In genomic region chr11:116709970-116710369, GRCh38 we compare ENCODE assay signal across 24 cellular contexts.
DNase-seq lines count a peak whose midpoint lies in the region; ATAC-seq and TF ChIP-seq lines count a peak whose summit lies in the region.
"Had no signal": no experiment of that assay in that cellular context is flagged by ENCODE, and none has a peak within 500 bp of the region (broad histone marks: within the 10 kb centered on the region; RNA-seq: fewer than 3 reads in every experiment).

No MANE protein-coding gene starts in this region.

- no peak for TF ChIP-seq CTCF in H9 (conservative IDR thresholded peaks at IDR 0.05)

- DNase-seq in H9 (peak; percentile 66), retina (no peak)
- no peak for DNase-seq in activated CD4-positive, alpha-beta T cell treated with anti-CD3 and anti-CD28 coated beads for 48 hours
- DNase-seq: AML-193; CD4-positive, alpha-beta memory T cell; COR-L47; DMS53; GOT3; Karpas-422; NCI-H1092; NCI-H1417 treated with DMSO at 0.1 percent for 48 hours; NCI-H1694 treated with DMSO at 0.1 percent for 48 hours; NCI-H2081; NCI-H226; NCI-H510A; NCI-H69; RPMI8226; SHP77 had no signal

- H4K91ac ChIP-seq in H9 (ENCODE audit: insufficient read length, low read depth, low read length) = no peak overlapping the region

- H4K20me1 ChIP-seq in H9 (ENCODE audit: control insufficient read depth, insufficient read depth, insufficient read length) = no peaks in the 10 kb centered on the region
- H4K20me1 ChIP-seq: BLaER1 treated with 17β-estradiol and CSF1 and Interleukin-3, amounts not matched to agents 10 nM and 100 nM had no signal

- H2BK120ac ChIP-seq in H9 (ENCODE audit: low read depth, low read length, poor library complexity, severe bottlenecking) = no peak overlapping the region

- no peak overlapping the region for H3K18ac ChIP-seq in H9 (ENCODE audit: insufficient read length, low read depth, low read length)

- H3K36me3 Mint-ChIP-seq in H9 (ENCODE audit: insufficient read depth in 1 of 3, low read depth in 3 of 3) = no peaks in the 10 kb centered on the region
- H3K36me3 Mint-ChIP-seq: CD4-positive, alpha-beta memory T cell had no signal

- H3K4me2 ChIP-seq in H9 (ENCODE audit: insufficient read depth, insufficient read length, low read length) = peak overlapping the region; percentile 14
- H3K4me2 ChIP-seq: BLaER1 treated with 17β-estradiol and CSF1 and Interleukin-3, amounts not matched to agents 10 nM and 100 nM had no signal

- peaks cover 2% of the 10 kb centered on the region; the same call in 1 of the 2 replicates for H3K4me1 ChIP-seq in H9 (ENCODE audit: insufficient read depth, low read length)
- H3K4me1 ChIP-seq in iPS-20b (ENCODE audit: insufficient read depth, low read length) = peaks cover 22% of the 10 kb centered on the region
- H3K4me1 ChIP-seq: BLaER1 treated with 17β-estradiol and CSF1 and Interleukin-3, amounts not matched to agents 10 nM and 100 nM had no signal

- H3K4ac ChIP-seq in H9 (ENCODE audit: low read depth, low read length) = no peak overlapping the region

- H2BK15ac ChIP-seq in H9 (ENCODE audit: low read depth, low read length) = no peak overlapping the region

- peaks cover 55% of the 10 kb centered on the region for H3K27me3 Mint-ChIP-seq in H9 (ENCODE audit: low read depth)

- ATAC-seq in HG03442 (IDR thresholded peaks at IDR 0.05; ENCODE audit: unreplicated experiment) = no peak
- ATAC-seq: HepG2 had no signal

- no peaks in the 10 kb centered on the region for H3K79me1 ChIP-seq in H9 (ENCODE audit: insufficient read depth, low read depth, low read length, poor library complexity, severe bottlenecking)

- H3K27ac Mint-ChIP-seq in H9 = peak overlapping the region in 2 of 3 experiments; percentile 50 to 82; a peak in 1 of 7 replicates

- no peak overlapping the region for H4K5ac ChIP-seq in H9 (ENCODE audit: insufficient read length, low read depth, low read length)

- H3K9me3 ChIP-seq in H9 (ENCODE audit: control insufficient read depth, low read depth, low read length) = no peaks in the 10 kb centered on the region
- no peaks in the 10 kb centered on the region for H3K9me3 ChIP-seq in iPS-20b (ENCODE audit: insufficient read depth, low read depth, low read length)
- H3K9me3 ChIP-seq: BLaER1 treated with 17β-estradiol and CSF1 and Interleukin-3, amounts not matched to agents 10 nM and 100 nM had no signal

- H2BK20ac ChIP-seq in H9 (ENCODE audit: low read depth, low read length, poor library complexity, severe bottlenecking) = no peak overlapping the region

- no CpG with 5 or more reads among the region's 12 CpGs for WGBS in H9 (ENCODE audit: extremely low coverage, insufficient read length, low lambda C conversion rate)

- no peak overlapping the region for H2BK5ac ChIP-seq in H9 (ENCODE audit: insufficient read length, low read length)

- no peak overlapping the region for H3K23ac ChIP-seq in H9 (ENCODE audit: insufficient read length, low read depth, low read length)

- peaks cover 41 to 59% of the 10 kb centered on the region in 2 experiments for H3K4me1 Mint-ChIP-seq in H9

- no peak overlapping the region for H3K56ac ChIP-seq in H9 (ENCODE audit: insufficient read length, low read depth, low read length)

- no peak overlapping the region for H3K9ac ChIP-seq in H9 (ENCODE audit: extremely low read depth, insufficient read length, low read length)
- no peak overlapping the region for H3K9ac ChIP-seq in iPS-20b (ENCODE audit: low read depth, low read length)
- H3K9ac ChIP-seq: BLaER1 treated with 17β-estradiol and CSF1 and Interleukin-3, amounts not matched to agents 10 nM and 100 nM had no signal

- no peak overlapping the region for H4K8ac ChIP-seq in H9 (replicated peaks; ENCODE audit: insufficient read length, low read depth, low read length)

- H3K14ac ChIP-seq in H9 (ENCODE audit: insufficient read depth, low read length) = no peak overlapping the region

- no peak overlapping the region for H2AFZ ChIP-seq in H9 (ENCODE audit: low read length)

- H3K9me3 Mint-ChIP-seq in H9 = no peaks in the 10 kb centered on the region
- H3K9me3 Mint-ChIP-seq: CD4-positive, alpha-beta memory T cell had no signal

- H3K23me2 ChIP-seq in H9 (ENCODE audit: insufficient read length, low read depth, low read length, poor library complexity, severe bottlenecking) = no peaks in the 10 kb centered on the region

- H2AK5ac ChIP-seq in H9 (ENCODE audit: insufficient read length, low read length) = no peak overlapping the region

- H2BK12ac ChIP-seq in H9 (ENCODE audit: insufficient read length, low read depth, low read length) = no peak overlapping the region

- H3T11ph ChIP-seq in H9 (ENCODE audit: low read length) = no peak overlapping the region

- H3K27me3 ChIP-seq in H9 (ENCODE audit: insufficient read depth, low read length) (no peaks in the 10 kb centered on the region; the same call in 1 of the 2 replicates), iPS-20b (ENCODE audit: insufficient read depth, low read length) (peaks cover 15% of the 10 kb centered on the region)
- H3K27me3 ChIP-seq: BLaER1 treated with 17β-estradiol and CSF1 and Interleukin-3, amounts not matched to agents 10 nM and 100 nM had no signal

- H3K4me3 ChIP-seq in iPS-20b (ENCODE audit: low read length) = peak overlapping the region; percentile 38; the same call in 1 of the 2 replicates
- H3K4me3 ChIP-seq: BLaER1 treated with 17β-estradiol and CSF1 and Interleukin-3, amounts not matched to agents 10 nM and 100 nM had no signal

- H3K79me2 ChIP-seq in H9 (ENCODE audit: insufficient read depth, low read length) = no peaks in the 10 kb centered on the region; the same call in 1 of the 2 replicates

- no peak overlapping the region for H3K27ac ChIP-seq in H9 (ENCODE audit: insufficient read length, low read depth, low read length)
- H3K27ac ChIP-seq in cingulate gyrus (ENCODE audit: low read depth, low read length) = peak overlapping the region; percentile 75
- H3K27ac ChIP-seq in iPS-20b (ENCODE audit: low read length) = no peak overlapping the region
- peak overlapping the region; percentile 63 for H3K27ac ChIP-seq in temporal lobe (ENCODE audit: low read depth, low read length)
- H3K27ac ChIP-seq: BLaER1 treated with 17β-estradiol and CSF1 and Interleukin-3, amounts not matched to agents 10 nM and 100 nM had no signal

- peak overlapping the region; percentile 11 to 65; a peak in 4 of 5 replicates for H3K4me3 Mint-ChIP-seq in H9
- H3K4me3 Mint-ChIP-seq: CD4-positive, alpha-beta memory T cell had no signal

- H3K36me3 ChIP-seq in iPS-20b (ENCODE audit: insufficient read depth, low read depth, low read length) = no peaks in the 10 kb centered on the region
- H3K36me3 ChIP-seq: BLaER1 treated with 17β-estradiol and CSF1 and Interleukin-3, amounts not matched to agents 10 nM and 100 nM had no signal

Comparison
In these comparisons a context has a peak if more than half of its experiments do, and no peak if none do; other contexts are left out.
1. H3K27ac ChIP-seq: peak in cingulate gyrus (single experiment) and temporal lobe (single experiment); none in H9 (single experiment) and iPS-20b (single experiment).